Comparison of ENCODE assay signal across 8 cellular contexts in genomic region chr2:89973849-89974248, GRCh38.
A peak's percentile ranks its signal among the peaks of the same experiment; 100 is the strongest.
DNase-seq lines count a peak whose midpoint lies in the region; FAIRE-seq and TF ChIP-seq lines count a peak whose summit lies in the region.
"Not testable (repeated sequence)": the region's sequence is repeated elsewhere in the genome, so short reads cannot be mapped to it uniquely, and the experiment has no call there.

No MANE protein-coding gene starts in this region.

- DNase-seq in ACHN (peak; percentile 6), Daoy (ENCODE audit: low read depth) (peak; percentile 86), HT1080 (ENCODE audit: low read depth) (peak; percentile 83), RCC 7860 (ENCODE audit: low spot score) (peak; percentile 64), astrocyte of the cerebellum (ENCODE audit: low read depth) (peak; percentile 1), fibroblast of gingiva (ENCODE audit: low read depth) (peak; percentile 54), kidney tubule cell (ENCODE audit: low spot score) (peak; percentile 66), stromal cell of bone marrow (ENCODE audit: low read depth) (peak; percentile 93)

- not testable (repeated sequence) for TF ChIP-seq CTCF in astrocyte of the cerebellum (IDR thresholded peaks at IDR 0.05; ENCODE audit: low read depth, low read length, missing control alignments)

- FAIRE-seq in RCC 7860 (lab: Jason Lieb, UNC): peak; percentile 49

- not testable (repeated sequence) for H3K4me3 ChIP-seq in astrocyte of the cerebellum (ENCODE audit: low read depth, low read length)

- in situ Hi-C loops in ACHN (cut with HindIII; ENCODE audit: low pct_ligation_motif_present, low pct_unique_long_range_greater_than_20kb, low sequenced_read_pairs); astrocyte of the cerebellum (cut with HindIII; ENCODE audit: low sequenced_read_pairs): not testable (repeated sequence)

Comparison
In these comparisons a context has a peak if more than half of its experiments do, and no peak if none do; other contexts are left out.
1. DNase-seq: peak in every context shown above with its lines; median percentile 93 in stromal cell of bone marrow; 86 in Daoy; 83 in HT1080; 66 in kidney tubule cell; 64 in RCC 7860; 54 in fibroblast of gingiva; 6 in ACHN; 1 in astrocyte of the cerebellum.